ENCODE assay signal across 18 cellular contexts in the genomic region with DNA sequence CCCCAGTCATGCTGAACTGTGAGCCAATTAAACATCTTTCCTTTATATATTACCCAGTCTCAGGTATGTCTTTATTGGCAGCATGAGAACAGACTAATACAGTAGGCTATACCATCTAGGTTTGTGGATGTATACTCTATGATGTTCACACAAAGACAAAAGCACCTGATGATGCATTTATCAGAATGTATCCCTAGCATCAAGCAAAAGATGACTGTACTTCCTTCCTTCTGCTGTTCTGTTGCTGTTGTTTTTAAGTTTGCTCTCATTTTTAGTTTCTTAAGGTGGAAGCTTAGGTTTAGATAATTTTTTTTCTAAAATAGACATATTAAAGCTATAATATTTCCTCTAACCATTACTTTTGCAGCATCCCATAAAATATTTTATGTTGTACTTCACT. TPM values are rescaled to one million over a fixed set of nuclear protein-coding genes. Genes with fewer than 3 reads are reported as not detected.
DNase-seq lines count a peak whose midpoint lies in the region; ATAC-seq, FAIRE-seq and TF ChIP-seq lines count a peak whose summit lies in the region.
"Had no signal": no experiment of that assay in that cellular context is flagged by ENCODE, and none has a peak within 500 bp of the region (broad histone marks: within the 10 kb centered on the region; RNA-seq: fewer than 3 reads in every experiment).

No MANE protein-coding gene starts in this region.

- H4K20me1 ChIP-seq in hepatocyte (ENCODE audit: insufficient read depth, poor library complexity, severe bottlenecking): no peaks in the 10 kb centered on the region

- no peak for TF ChIP-seq CTCF in CD4-positive, alpha-beta T cell (IDR thresholded peaks at IDR 0.05)
- no peak for TF ChIP-seq CTCF in hepatocyte (IDR thresholded peaks at IDR 0.05; ENCODE audit: poor library complexity)

- H3K4me1 Mint-ChIP-seq in activated T-cell treated with anti-CD3 and anti-CD28 coated beads, Interleukin-2, amount 50 U/mL, for 72 hours (ENCODE audit: low read depth): peaks cover 27% of the 10 kb centered on the region
- H3K4me1 Mint-ChIP-seq in CD4-positive, alpha-beta T cell (ENCODE audit: low read depth): peaks cover 4% of the 10 kb centered on the region
- no peaks in the 10 kb centered on the region for H3K4me1 Mint-ChIP-seq in activated T-helper 17 cell treated with anti-CD3 and anti-CD28 coated beads, Interleukin-2, amount 50 U/mL, for 72 hours
- H3K4me1 Mint-ChIP-seq: H9 had no signal

- no peaks in the 10 kb centered on the region for H3K79me2 ChIP-seq in hepatocyte

- H3K27ac Mint-ChIP-seq in activated T-cell treated with anti-CD3 and anti-CD28 coated beads, Interleukin-2, amount 50 U/mL, for 72 hours: no peak overlapping the region
- H3K27ac Mint-ChIP-seq in CD4-positive, alpha-beta T cell: no peak overlapping the region
- no peak overlapping the region for H3K27ac Mint-ChIP-seq in activated T-helper 17 cell treated with anti-CD3 and anti-CD28 coated beads, Interleukin-2, amount 50 U/mL, for 72 hours
- H3K27ac Mint-ChIP-seq: CD4-positive, alpha-beta memory T cell; H9; IgD-negative memory B cell had no signal

- H2AFZ ChIP-seq in hepatocyte: no peak overlapping the region

- H3K4me1 ChIP-seq in hepatocyte (ENCODE audit: insufficient read depth): no peaks in the 10 kb centered on the region
- H3K4me1 ChIP-seq: BE2C had no signal

- H3K36me3 ChIP-seq in hepatocyte (replicated peaks; ENCODE audit: insufficient read depth, low read depth): no peaks in the 10 kb centered on the region
- H3K36me3 ChIP-seq: BE2C had no signal

- peak overlapping the region in 1 of 2 donors; percentile 34 for H3K4me3 Mint-ChIP-seq in activated T-cell treated with anti-CD3 and anti-CD28 coated beads, Interleukin-2, amount 50 U/mL, for 72 hours
- H3K4me3 Mint-ChIP-seq in CD4-positive, alpha-beta T cell: no peak overlapping the region
- no peak overlapping the region for H3K4me3 Mint-ChIP-seq in activated T-helper 17 cell treated with anti-CD3 and anti-CD28 coated beads, Interleukin-2, amount 50 U/mL, for 72 hours
- H3K4me3 Mint-ChIP-seq: H9, IgD-negative memory B cell had no signal

- no peak for DNase-seq in activated T-cell treated with anti-CD3 and anti-CD28 coated beads, Interleukin-2, amount 50 U/mL, for 72 hours
- DNase-seq in activated T-cell treated with anti-CD3 and anti-CD28 coated beads, Interleukin-2, amount 50 U/mL, for 1 hour: no peak
- no peak for DNase-seq in CD4-positive, alpha-beta T cell
- DNase-seq in HTR-8/SVneo (ENCODE audit: insufficient read length, low spot score) (no peak), hepatocyte (ENCODE audit: low spot score) (no peak)
- DNase-seq: ACHN; BE2C; C1 segment of cervical spinal cord; Calu3; CD4-positive, alpha-beta memory T cell; DMS79 treated with DMSO at 0.1 percent for 48 hours; GF-D8; H9 had no signal

- H3K4me2 ChIP-seq in hepatocyte: no peak overlapping the region

- H3K27me3 Mint-ChIP-seq in activated T-cell treated with anti-CD3 and anti-CD28 coated beads, Interleukin-2, amount 50 U/mL, for 72 hours (ENCODE audit: low read depth): no peaks in the 10 kb centered on the region
- H3K27me3 Mint-ChIP-seq in CD4-positive, alpha-beta T cell: no peaks in the 10 kb centered on the region
- no peaks in the 10 kb centered on the region for H3K27me3 Mint-ChIP-seq in activated T-helper 17 cell treated with anti-CD3 and anti-CD28 coated beads, Interleukin-2, amount 50 U/mL, for 72 hours
- H3K27me3 Mint-ChIP-seq: CD4-positive, alpha-beta memory T cell; IgD-negative memory B cell had no signal

- peaks cover 3 to 8% of the 10 kb centered on the region in 2 donors for H3K9me3 Mint-ChIP-seq in activated T-cell treated with anti-CD3 and anti-CD28 coated beads, Interleukin-2, amount 50 U/mL, for 72 hours
- peaks cover 2% of the 10 kb centered on the region for H3K9me3 Mint-ChIP-seq in CD4-positive, alpha-beta T cell
- peaks cover 5% of the 10 kb centered on the region for H3K9me3 Mint-ChIP-seq in activated T-helper 17 cell treated with anti-CD3 and anti-CD28 coated beads, Interleukin-2, amount 50 U/mL, for 72 hours

- intact Hi-C loops in CD4-positive, alpha-beta T cell (cut with DNase I, micrococcal nuclease): no loop called here

- H3K4me3 ChIP-seq in hepatocyte: no peak overlapping the region

- CTCF ChIA-PET in CD4-positive, alpha-beta T cell (lab: Charles Lee): no interaction called here

- no peaks in the 10 kb centered on the region for H3K27me3 ChIP-seq in CD4-positive, alpha-beta T cell (ENCODE audit: control insufficient read depth, insufficient read depth, low read length)
- no peaks in the 10 kb centered on the region for H3K27me3 ChIP-seq in hepatocyte
- H3K27me3 ChIP-seq: BE2C had no signal

- H3K9me3 ChIP-seq in CD4-positive, alpha-beta T cell (ENCODE audit: control insufficient read depth, low read length): no peaks in the 10 kb centered on the region
- H3K9me3 ChIP-seq in hepatocyte (ENCODE audit: low read depth): no peaks in the 10 kb centered on the region
- H3K9me3 ChIP-seq: BE2C had no signal

- peaks cover 12 to 25% of the 10 kb centered on the region in 2 donors for H3K36me3 Mint-ChIP-seq in activated T-cell treated with anti-CD3 and anti-CD28 coated beads, Interleukin-2, amount 50 U/mL, for 72 hours (ENCODE audit: insufficient read depth in 2 of 2)
- peaks cover 11% of the 10 kb centered on the region for H3K36me3 Mint-ChIP-seq in CD4-positive, alpha-beta T cell (ENCODE audit: low read depth)
- H3K36me3 Mint-ChIP-seq in activated T-helper 17 cell treated with anti-CD3 and anti-CD28 coated beads, Interleukin-2, amount 50 U/mL, for 72 hours (ENCODE audit: low read depth): no peaks in the 10 kb centered on the region

- POLR2A ChIA-PET in CD4-positive, alpha-beta T cell (lab: Charles Lee): interaction anchor here (1.9 kb wide), 1 partner anchor 12 kb away, joined by 9 read pairs; a partner anchor contains a TSS

- no peak for FAIRE-seq in HTR-8/SVneo (lab: Jason Lieb, UNC)
- FAIRE-seq: A204.1, H1, HepG2 had no signal

- no peaks in the 10 kb centered on the region for H3K9me2 ChIP-seq in hepatocyte (replicated peaks; ENCODE audit: insufficient read depth)

- no peak overlapping the region for H3K27ac ChIP-seq in CD4-positive, alpha-beta T cell (ENCODE audit: low read depth, low read length)
- H3K27ac ChIP-seq in hepatocyte: no peak overlapping the region

- ATAC-seq in activated T-cell treated with anti-CD3 and anti-CD28 coated beads, Interleukin-2, amount 50 U/mL, for 72 hours (replicated peaks in 1 of 2): peak; percentile 62 to 90
- ATAC-seq in CD4-positive, alpha-beta T cell (ENCODE audit: poor library complexity): peak; percentile 41
- peak; percentile 81 for ATAC-seq in activated T-helper 17 cell treated with anti-CD3 and anti-CD28 coated beads, Interleukin-2, amount 50 U/mL, for 72 hours (replicated peaks)
- ATAC-seq: HepG2 had no signal

RNA-seq across cellular contexts. Expression of a gene that starts 12.4 kb away (rescaled TPM):
- 10 to 100 TPM; 47.2 to 49.6 TPM for total RNA-seq in activated T-cell treated with anti-CD3 and anti-CD28 coated beads, Interleukin-2, amount 50 U/mL, for 72 hours
- 10 to 100 TPM in 1 of 2 experiments, 1 to 10 TPM in 1; 9.6 to 11.6 TPM for total RNA-seq in CD4-positive, alpha-beta T cell
- total RNA-seq in activated T-helper 17 cell treated with anti-CD3 and anti-CD28 coated beads, Interleukin-2, amount 50 U/mL, for 72 hours: 10 to 100 TPM; 12.8 to 25.8 TPM
- 10.6 and 21.5 TPM in 2 replicates for total RNA-seq in hepatocyte
- polyA plus RNA-seq in hepatocyte: 8.7 and 9.3 TPM in 2 replicates

RNA-seq across cellular contexts. Expression of a gene that starts 36.8 kb away (rescaled TPM):
- total RNA-seq in activated T-cell treated with anti-CD3 and anti-CD28 coated beads, Interleukin-2, amount 50 U/mL, for 72 hours: 10 to 100 TPM; 18.6 to 22.4 TPM
- 10 to 100 TPM in 1 of 2 experiments, 1 to 10 TPM in 1; 7.6 to 10.0 TPM for total RNA-seq in CD4-positive, alpha-beta T cell
- total RNA-seq in activated T-helper 17 cell treated with anti-CD3 and anti-CD28 coated beads, Interleukin-2, amount 50 U/mL, for 72 hours: 10 to 100 TPM in 1 of 2 donors, 1 to 10 TPM in 1; 9.7 to 25.0 TPM
- total RNA-seq in hepatocyte: 13.8 and 22.0 TPM in 2 replicates
- polyA plus RNA-seq in hepatocyte: 5.2 and 5.4 TPM in 2 replicates
